Comparison of ENCODE assay signal across 8 cellular contexts in the genomic region with DNA sequence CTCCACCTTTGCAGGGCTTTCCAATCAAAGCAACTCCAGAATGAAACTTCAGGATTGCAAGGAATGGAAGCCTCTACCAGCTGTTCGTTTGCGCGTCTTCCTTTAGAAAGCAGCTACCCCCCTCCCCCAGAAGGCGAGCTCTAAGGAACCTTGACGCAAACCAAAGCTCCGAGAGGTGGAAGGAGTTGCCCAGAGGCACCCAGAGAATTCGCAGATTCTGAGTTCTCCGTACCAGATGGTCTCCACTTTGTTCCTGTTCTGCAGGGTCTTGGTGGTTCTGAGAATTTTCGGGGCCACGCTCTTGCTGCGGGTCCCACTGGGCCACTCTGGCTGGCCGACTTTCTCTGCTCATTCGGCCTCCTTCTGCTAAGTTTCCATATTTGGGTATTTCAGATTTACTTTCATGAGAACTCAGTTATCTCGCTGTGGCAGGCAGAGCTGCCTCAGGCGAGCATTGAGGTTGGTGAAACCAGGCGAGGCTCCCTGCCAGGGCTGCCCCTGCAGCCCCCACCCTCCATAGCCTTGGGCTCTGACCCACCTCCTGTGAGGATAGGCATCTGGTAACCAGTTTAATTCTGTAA. TPM values are rescaled to one million over a fixed set of nuclear protein-coding genes. Genes with fewer than 3 reads are reported as not detected.
A peak's percentile ranks its signal among the peaks of the same experiment; 100 is the strongest.
DNase-seq lines count a peak whose midpoint lies in the region; ATAC-seq lines count a peak whose summit lies in the region.

No MANE protein-coding gene starts in this region.

- H3K27me3 ChIP-seq in HUES64 (ENCODE audit: insufficient read depth, low read length), result peaks cover 9% of the 10 kb centered on the region

- peaks cover 86% of the 10 kb centered on the region for H3K4me1 Mint-ChIP-seq in activated T-cell treated with anti-CD3 and anti-CD28 coated beads, Interleukin-2, amount 50 U/mL, for 72 hours (ENCODE audit: low read depth)

- peak overlapping the region; percentile 50 for H3K9ac ChIP-seq in HUES64 (ENCODE audit: low read depth, low read length)

- whole genome bisulfite sequencing in HUES64, result 7% methylated on average over 16 of the region's 16 CpGs

- H3K27ac ChIP-seq in HUES64 (ENCODE audit: low read depth, low read length), result no peak overlapping the region

- peaks cover 37% of the 10 kb centered on the region for H3K4me1 ChIP-seq in HUES64 (ENCODE audit: insufficient read depth, low read length)

- no peaks in the 10 kb centered on the region for H3K9me3 Mint-ChIP-seq in activated T-cell treated with anti-CD3 and anti-CD28 coated beads, Interleukin-2, amount 50 U/mL, for 72 hours

- H3K27ac Mint-ChIP-seq in activated T-cell treated with anti-CD3 and anti-CD28 coated beads, Interleukin-2, amount 50 U/mL, for 72 hours, result peak overlapping the region; percentile 90

- peaks cover 5% of the 10 kb centered on the region in 2 donors for H3K36me3 Mint-ChIP-seq in activated T-cell treated with anti-CD3 and anti-CD28 coated beads, Interleukin-2, amount 50 U/mL, for 72 hours (ENCODE audit: insufficient read depth in 2 of 2)

- H3K27me3 Mint-ChIP-seq in activated T-cell treated with anti-CD3 and anti-CD28 coated beads, Interleukin-2, amount 50 U/mL, for 72 hours (ENCODE audit: low read depth), result no peaks in the 10 kb centered on the region

- H3K4me3 ChIP-seq in HUES64 (ENCODE audit: low read length), result peak overlapping the region; percentile 61

- no peaks in the 10 kb centered on the region for H3K9me3 ChIP-seq in HUES64 (ENCODE audit: insufficient read depth, low read depth, low read length)

- peak overlapping the region; percentile 92 to 95 for H3K4me3 Mint-ChIP-seq in activated T-cell treated with anti-CD3 and anti-CD28 coated beads, Interleukin-2, amount 50 U/mL, for 72 hours

- no peaks in the 10 kb centered on the region for H3K36me3 ChIP-seq in HUES64 (ENCODE audit: insufficient read depth, low read length)

- ATAC-seq in GM19452 (IDR thresholded peaks at IDR 0.05; ENCODE audit: unreplicated experiment), result peak; percentile 33
- ATAC-seq in activated T-cell treated with anti-CD3 and anti-CD28 coated beads, Interleukin-2, amount 50 U/mL, for 72 hours (replicated peaks in 1 of 2), result peak; percentile 37 to 43

- DNase-seq in ELF-1 (ENCODE audit: low read depth, low spot score) (peak; percentile 66), germinal center (ENCODE audit: low spot score) (peak; percentile 47), putamen (ENCODE audit: low spot score) (peak; percentile 18), NCI-H1436 (lab: John Stamatoyannopoulos, UW) (no peak), midbrain (lab: John Stamatoyannopoulos, UW) (no peak)
- DNase-seq in activated T-cell treated with anti-CD3 and anti-CD28 coated beads, Interleukin-2, amount 50 U/mL, for 72 hours, result peak; percentile 36

RNA-seq across cellular contexts. Expression of a gene that starts 0.8 kb away (rescaled TPM):
- 15.0 TPM for polyA plus RNA-seq in HUES64 (2013, experiment 1 of 2)
- 13.2 TPM for polyA plus RNA-seq in HUES64 (2013, experiment 2 of 2)
- 10 to 100 TPM; 28.8 to 38.6 TPM for total RNA-seq in activated T-cell treated with anti-CD3 and anti-CD28 coated beads, Interleukin-2, amount 50 U/mL, for 72 hours

Comparison
In these comparisons a context has a peak if more than half of its experiments do, and no peak if none do; other contexts are left out.
1. DNase-seq: peak in ELF-1 (single experiment), activated T-cell treated with anti-CD3 and anti-CD28 coated beads, Interleukin-2, amount 50 U/mL, for 72 hours (2 of 2), germinal center (single experiment) and putamen (single experiment); none in NCI-H1436 (single experiment) and midbrain (single experiment).